ENCODE assay signal across 16 cellular contexts in genomic region chr7:25911738-25912607, GRCh38.
A peak's percentile ranks its signal among the peaks of the same experiment; 100 is the strongest.
DNase-seq lines count a peak whose midpoint lies in the region; ATAC-seq, FAIRE-seq and TF ChIP-seq lines count a peak whose summit lies in the region.
"Had no signal": no experiment of that assay in that cellular context is flagged by ENCODE, and none has a peak within 500 bp of the region (broad histone marks: within the 10 kb centered on the region; RNA-seq: fewer than 3 reads in every experiment).

No MANE protein-coding gene starts in this region.

- H3K36me3 ChIP-seq in PC-3 (ENCODE audit: low read depth, low read length) = no peaks in the 10 kb centered on the region
- no peaks in the 10 kb centered on the region for H3K36me3 ChIP-seq in pancreas
- H3K36me3 ChIP-seq in gastroesophageal sphincter = no peaks in the 10 kb centered on the region

- H3K9me3 ChIP-seq in PC-3 (ENCODE audit: low read length) (no peaks in the 10 kb centered on the region), pancreas (no peaks in the 10 kb centered on the region), gastroesophageal sphincter (no peaks in the 10 kb centered on the region)
- H3K9me3 ChIP-seq: Caco-2 had no signal

- DNase-seq in NCI-H1417 (lab: John Stamatoyannopoulos, UW) = peak in 2 of 3 experiments; percentile 38 to 65
- no peak for DNase-seq in NCI-H1417 treated with DMSO at 0.1 percent for 48 hours (lab: John Stamatoyannopoulos, UW)
- peak; percentile 75 for DNase-seq in NCI-H146 (lab: John Stamatoyannopoulos, UW)
- DNase-seq in PC-3 = no peak
- peak in 1 of 6 donors; percentile 34 for DNase-seq in pancreas
- no peak for DNase-seq in sciatic nerve (ENCODE audit: low spot score)
- DNase-seq: Caco-2; CD8-positive, alpha-beta T cell; DMS53 had no signal

- 0 out of 2 replicates have a peak overlapping the region, but pooled peaks have one; percentile 11 for H2AFZ ChIP-seq in PC-3 (ENCODE audit: low read length)

- H3K27ac ChIP-seq in PC-3 (ENCODE audit: low read length) (no peak overlapping the region), pancreas (peak overlapping the region in 2 of 4 donors; percentile 12 to 53), gastroesophageal sphincter (no peak overlapping the region)
- H3K27ac ChIP-seq: 22Rv1 had no signal

- H3K4me2 ChIP-seq in PC-3 (ENCODE audit: low read length) = no peak overlapping the region

- H3K4me1 ChIP-seq in PC-3 (ENCODE audit: insufficient read depth, low read length) = no peaks in the 10 kb centered on the region
- H3K4me1 ChIP-seq in pancreas = peaks cover 0 to 14% (median 5%) of the 10 kb centered on the region in 3 donors
- no peaks in the 10 kb centered on the region for H3K4me1 ChIP-seq in gastroesophageal sphincter
- H3K4me1 ChIP-seq: Caco-2 had no signal

- no peaks in the 10 kb centered on the region for H4K20me1 ChIP-seq in PC-3 (ENCODE audit: low read length)

- CTCF ChIA-PET in PC-3 (lab: Charles Lee) = no interaction called here

- no peak for ATAC-seq in PC-3
- ATAC-seq in pancreas = peak; percentile 74 to 90 (median 82)
- no peak for ATAC-seq in sciatic nerve
- ATAC-seq in HG03520 (IDR thresholded peaks at IDR 0.05; ENCODE audit: unreplicated experiment) = no peak
- no peak for ATAC-seq in gastroesophageal sphincter
- ATAC-seq: CD8-positive, alpha-beta T cell; HCT116; HepG2 had no signal

- intact Hi-C loops in PC-3 (cut with micrococcal nuclease) (no loop called here), pancreas (cut with DNase I) (no loop called here), sciatic nerve (cut with DNase I) (no loop called here)

- H3F3A ChIP-seq in PC-3 (ENCODE audit: low read length, unreplicated experiment) = no peaks in the 10 kb centered on the region

- TF ChIP-seq EP300 in gastroesophageal sphincter (IDR thresholded peaks at IDR 0.05) = no peak

- no peaks in the 10 kb centered on the region for H3K9me2 ChIP-seq in PC-3 (replicated peaks; ENCODE audit: low read length)

- H3K9ac ChIP-seq in PC-3 (ENCODE audit: low read length) = no peak overlapping the region

- no peak for FAIRE-seq in pancreas (lab: Jason Lieb, UNC)
- FAIRE-seq: H54, HepG2, HTR-8/SVneo had no signal

- TF ChIP-seq CTCF in PC-3 (conservative IDR thresholded peaks at IDR 0.05; ENCODE audit: low read depth, low read length) = no peak
- TF ChIP-seq CTCF in pancreas (IDR thresholded peaks at IDR 0.05) = no peak
- no peak for TF ChIP-seq CTCF in gastroesophageal sphincter (IDR thresholded peaks at IDR 0.05)

- H3K27me3 ChIP-seq in PC-3 (ENCODE audit: low read length) = no peaks in the 10 kb centered on the region
- H3K27me3 ChIP-seq in pancreas = no peaks in the 10 kb centered on the region
- H3K27me3 ChIP-seq in gastroesophageal sphincter = peaks cover 35% of the 10 kb centered on the region

- POLR2A ChIA-PET in PC-3 (lab: Charles Lee; ENCODE audit: unreplicated experiment) = no interaction called here

- WGBS in pancreas, 2 donors = 29 to 38% methylated on average over 7 of the region's 7 CpGs
- WGBS in gastroesophageal sphincter (ENCODE audit: low coverage in 1 of 2), 2 donors = 71 to 85% methylated on average over 6 to 7 of the region's 7 CpGs

- H3K4me3 ChIP-seq in PC-3 (ENCODE audit: low read length) (no peak overlapping the region), pancreas (no peak overlapping the region), gastroesophageal sphincter (no peak overlapping the region)

- no peak for TF ChIP-seq POLR2A in gastroesophageal sphincter (IDR thresholded peaks at IDR 0.05)

- no peaks in the 10 kb centered on the region for H3K79me2 ChIP-seq in PC-3 (ENCODE audit: low read length)

- BruUV-seq in PC-3 (replicated peaks; lab: Mats Ljungman, UMichigan) = no TSS peak

Comparison
In these comparisons a context has a peak if more than half of its experiments do, and no peak if none do; other contexts are left out.
1. DNase-seq: peak in NCI-H1417 (2 of 3) and NCI-H146 (single experiment); none in NCI-H1417 treated with DMSO at 0.1 percent for 48 hours (single experiment), PC-3 (single experiment) and sciatic nerve (single experiment).
2. ATAC-seq: peak in pancreas (4 of 4); none in PC-3 (single experiment), sciatic nerve (single experiment), HG03520 (single experiment) and gastroesophageal sphincter (single experiment).